In the genomic region with DNA sequence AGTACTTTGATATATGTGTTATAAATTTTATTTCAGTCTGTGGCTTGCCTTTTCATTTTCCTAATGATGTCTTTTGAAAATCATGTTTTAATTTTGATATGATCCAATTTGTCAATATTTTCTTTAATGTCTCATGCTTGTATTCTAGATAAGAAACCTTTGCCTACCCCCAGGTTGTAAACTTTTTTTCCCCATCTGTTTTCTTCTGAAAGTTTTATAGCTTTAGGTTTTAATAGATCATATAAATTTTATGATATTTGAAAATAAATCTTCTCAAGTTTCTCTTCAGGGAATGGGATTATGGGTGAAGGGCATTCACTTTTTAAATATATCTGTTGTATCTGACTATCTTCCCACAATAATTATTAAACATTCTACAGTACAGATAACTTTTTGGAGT, we compare ENCODE assay signal across 25 cellular contexts.
"Had no signal": no experiment of that assay in that cellular context is flagged by ENCODE, and none has a peak within 500 bp of the region (broad histone marks: within the 10 kb centered on the region; RNA-seq: fewer than 3 reads in every experiment).

No MANE protein-coding gene starts in this region.

- ATAC-seq: natural killer cell; right lobe of liver; stimulated activated memory B cell treated with anti-CD40 and anti-IgM and Interleukin-4, amounts not matched to agents 10 μg/mL and 1 μg/mL and 100 μg/mL, for 72 hours; stimulated activated naive CD8-positive, alpha-beta T cell treated with anti-CD3 and anti-CD28 coated beads, Interleukin-15, amount 100 ng/mL, for 72 hours had no signal

- H3K9me3 Mint-ChIP-seq: natural killer cell; stimulated activated naive CD8-positive, alpha-beta T cell treated with anti-CD3 and anti-CD28 coated beads, Interleukin-15, amount 100 ng/mL, for 72 hours; type B pancreatic cell had no signal

- H3K27ac Mint-ChIP-seq: mesothelial cell of epicardium; naive B cell; natural killer cell; nephron progenitor cell; neural progenitor cell; stimulated activated memory B cell treated with anti-CD40 and anti-IgM and Interleukin-4, amounts not matched to agents 10 μg/mL and 1 μg/mL and 100 μg/mL, for 72 hours; stimulated activated naive CD8-positive, alpha-beta T cell treated with anti-CD3 and anti-CD28 coated beads, Interleukin-15, amount 100 ng/mL, for 72 hours; type B pancreatic cell had no signal

- H3K36me3 Mint-ChIP-seq: naive B cell; natural killer cell; neural progenitor cell; stimulated activated memory B cell treated with anti-CD40 and anti-IgM and Interleukin-4, amounts not matched to agents 10 μg/mL and 1 μg/mL and 100 μg/mL, for 72 hours; type B pancreatic cell had no signal

- DNase-seq: hypothalamus; islet precursor cell; left ventricle myocardium inferior; mesendoderm; naive B cell; natural killer cell; nephron progenitor cell; occipital lobe; right lobe of liver; stimulated activated CD4-positive, alpha-beta T cell treated with anti-CD3 and anti-CD28 coated beads, Interleukin-1b, Interleukin-23, amount 100 ng/mL, for 48 hours; stimulated activated CD4-positive, alpha-beta T cell treated with anti-CD3 and anti-CD28 coated beads, Interleukin-2, amount 100 ng/mL, for 48 hours; stimulated activated CD4-positive, alpha-beta T cell treated with anti-CD3 and anti-CD28 coated beads, Interleukin-4, amount 100 ng/mL, for 4 hours; stimulated activated CD8-positive, alpha-beta memory T cell treated with anti-CD3 and anti-CD28 coated beads, Interleukin-4, amount 100 ng/mL, for 48 hours; stimulated activated naive CD4-positive, alpha-beta T cell treated with Interleukin-2 at 50 U/mL for 16 hours; stimulated activated naive CD8-positive, alpha-beta T cell treated with anti-CD3 and anti-CD28 coated beads, Interleukin-15, amount 100 ng/mL, for 72 hours; substantia nigra; uterus had no signal

- H3K4me1 Mint-ChIP-seq: nephron progenitor cell, neural progenitor cell had no signal

- H3K27me3 Mint-ChIP-seq: naive B cell; stimulated activated memory B cell treated with anti-CD40 and anti-IgM and Interleukin-4, amounts not matched to agents 10 μg/mL and 1 μg/mL and 100 μg/mL, for 72 hours; stimulated activated naive CD8-positive, alpha-beta T cell treated with anti-CD3 and anti-CD28 coated beads, Interleukin-15, amount 100 ng/mL, for 72 hours; type B pancreatic cell had no signal

- H3K27ac ChIP-seq: left ventricle myocardium inferior, neural progenitor cell, neutrophil, parathyroid adenoma, right atrium auricular region, right lobe of liver, tibial nerve, uterus had no signal

- H3K4me3 Mint-ChIP-seq: mesothelial cell of epicardium; naive B cell; natural killer cell; nephron progenitor cell; neural progenitor cell; stimulated activated memory B cell treated with anti-CD40 and anti-IgM and Interleukin-4, amounts not matched to agents 10 μg/mL and 1 μg/mL and 100 μg/mL, for 72 hours; stimulated activated naive CD8-positive, alpha-beta T cell treated with anti-CD3 and anti-CD28 coated beads, Interleukin-15, amount 100 ng/mL, for 72 hours; type B pancreatic cell had no signal
